Comparison of ENCODE assay signal across 26 cellular contexts in genomic region chr18:13439475-13439874, GRCh38.
DNase-seq lines count a peak whose midpoint lies in the region; ATAC-seq and TF ChIP-seq lines count a peak whose summit lies in the region.
"Had no signal": no experiment of that assay in that cellular context is flagged by ENCODE, and none has a peak within 500 bp of the region (broad histone marks: within the 10 kb centered on the region; RNA-seq: fewer than 3 reads in every experiment).

No MANE protein-coding gene starts in this region.

- H3K4me3 ChIP-seq in OCI-LY1 (ENCODE audit: low read depth, low read length, poor library complexity, severe bottlenecking) (no peak overlapping the region), thymus (ENCODE audit: low read length) (no peak overlapping the region)
- H3K4me3 ChIP-seq: heart right ventricle, SJCRH30, skin epidermis, tibial nerve had no signal

- TF ChIP-seq CTCF in OCI-LY1 (IDR thresholded peaks at IDR 0.05; ENCODE audit: low read length): no peak

- H3K27me3 ChIP-seq in OCI-LY1 (ENCODE audit: insufficient read depth, low read length): no peaks in the 10 kb centered on the region
- no peaks in the 10 kb centered on the region for H3K27me3 ChIP-seq in thymus (ENCODE audit: control insufficient read depth, insufficient read depth)
- H3K27me3 ChIP-seq: heart right ventricle, SJCRH30, tibial nerve had no signal

- no peaks in the 10 kb centered on the region for H4K20me1 ChIP-seq in OCI-LY1 (ENCODE audit: insufficient read depth, low read length)

- H3K9me2 ChIP-seq in OCI-LY1 (ENCODE audit: low read depth, low read length): no peaks in the 10 kb centered on the region

- H3K36me3 ChIP-seq in OCI-LY1 (ENCODE audit: insufficient read depth, low read length) (no peaks in the 10 kb centered on the region), thymus (ENCODE audit: control insufficient read depth, insufficient read depth) (peaks cover 16% of the 10 kb centered on the region)
- H3K36me3 ChIP-seq: heart right ventricle, SJCRH30, tibial nerve had no signal

- H2AFZ ChIP-seq in OCI-LY1 (ENCODE audit: low read length): no peak overlapping the region

- WGBS in thymus: 93% methylated on average over 7 of the region's 7 CpGs

- no peaks in the 10 kb centered on the region for H3K9me3 Mint-ChIP-seq in activated naive CD8-positive, alpha-beta T cell treated with anti-CD3 and anti-CD28 coated beads, Interleukin-2, amount 50 U/mL, for 24 hours
- H3K9me3 Mint-ChIP-seq: H9; natural killer cell treated with Interleukin-12 subunit alpha and Interleukin-12 subunit beta and Interleukin-15 and Interleukin-18, amount 100 ng/mL, for 72 hours had no signal

- H3K4me1 ChIP-seq in OCI-LY1 (ENCODE audit: insufficient read depth, low read length, severe bottlenecking) (peaks cover 64% of the 10 kb centered on the region), thymus (ENCODE audit: control insufficient read depth, insufficient read depth, low read length) (peaks cover 85% of the 10 kb centered on the region)
- H3K4me1 ChIP-seq: SJCRH30 had no signal

- ATAC-seq in activated naive CD8-positive, alpha-beta T cell treated with anti-CD3 and anti-CD28 coated beads, Interleukin-2, amount 50 U/mL, for 24 hours: no peak
- ATAC-seq: activated CD8-positive, alpha-beta memory T cell treated with anti-CD3 and anti-CD28 coated beads, Interleukin-2, amount 10 ng/mL, durations not matched to agents 7 days and 5 days; esophagus mucosa; heart right ventricle; natural killer cell treated with Interleukin-12 subunit alpha and Interleukin-12 subunit beta and Interleukin-15 and Interleukin-18, amount 100 ng/mL, for 72 hours had no signal

- H3K36me3 Mint-ChIP-seq in activated naive CD8-positive, alpha-beta T cell treated with anti-CD3 and anti-CD28 coated beads, Interleukin-2, amount 50 U/mL, for 24 hours (ENCODE audit: low read depth): peaks cover 1% of the 10 kb centered on the region
- H3K36me3 Mint-ChIP-seq: activated CD8-positive, alpha-beta memory T cell treated with anti-CD3 and anti-CD28 coated beads, Interleukin-2, amount 10 ng/mL, durations not matched to agents 7 days and 5 days; natural killer cell treated with Interleukin-12 subunit alpha and Interleukin-12 subunit beta and Interleukin-15 and Interleukin-18, amount 100 ng/mL, for 72 hours had no signal

- DNase-seq in activated T-cell treated with anti-CD3 and anti-CD28 coated beads, Interleukin-2, amount 50 U/mL, for 1 hour: peak; percentile 14
- DNase-seq in activated T-cell treated with anti-CD3 and anti-CD28 coated beads, Interleukin-2, amount 50 U/mL, for 48 hours: no peak
- DNase-seq in activated naive CD8-positive, alpha-beta T cell treated with anti-CD3 and anti-CD28 coated beads, Interleukin-2, amount 50 U/mL, for 24 hours: no peak
- no peak for DNase-seq in activated effector memory CD4-positive, alpha-beta T cell treated with anti-CD3 and anti-CD28 coated beads, Interleukin-2, amount 50 U/mL, for 16 hours
- DNase-seq in stimulated activated CD4-positive, alpha-beta T cell treated with anti-CD3 and anti-CD28 coated beads, Interleukin-4, amount 100 ng/mL, for 1 hour: no peak
- no peak for DNase-seq in effector CD8-positive, alpha-beta T cell (lab: John Stamatoyannopoulos, UW)
- DNase-seq: activated CD4-positive, alpha-beta T cell treated with anti-CD3 and anti-CD28 coated beads for 1 hour; activated CD8-positive, alpha-beta memory T cell treated with anti-CD3 and anti-CD28 coated beads, Interleukin-2, amount 10 ng/mL, durations not matched to agents 7 days and 5 days; activated effector memory CD4-positive, alpha-beta T cell treated with Interleukin-2 at 50 U/mL for 16 hours; amniotic stem cell; Calu3; DMS79 treated with DMSO at 0.1 percent for 48 hours; foreskin fibroblast; H9; heart right ventricle; NCI-H1092; NCI-H187 treated with DMSO at 0.1 percent for 48 hours; NCI-H2171 treated with DMSO at 0.1 percent for 48 hours; NCI-H524 treated with DMSO at 0.1 percent for 48 hours; SJCRH30 had no signal

- H3K4me3 Mint-ChIP-seq in activated naive CD8-positive, alpha-beta T cell treated with anti-CD3 and anti-CD28 coated beads, Interleukin-2, amount 50 U/mL, for 24 hours: no peak overlapping the region
- H3K4me3 Mint-ChIP-seq: activated CD8-positive, alpha-beta memory T cell treated with anti-CD3 and anti-CD28 coated beads, Interleukin-2, amount 10 ng/mL, durations not matched to agents 7 days and 5 days; H9; natural killer cell treated with Interleukin-12 subunit alpha and Interleukin-12 subunit beta and Interleukin-15 and Interleukin-18, amount 100 ng/mL, for 72 hours had no signal

- no peaks in the 10 kb centered on the region for H3K27me3 Mint-ChIP-seq in activated naive CD8-positive, alpha-beta T cell treated with anti-CD3 and anti-CD28 coated beads, Interleukin-2, amount 50 U/mL, for 24 hours
- H3K27me3 Mint-ChIP-seq: activated CD8-positive, alpha-beta memory T cell treated with anti-CD3 and anti-CD28 coated beads, Interleukin-2, amount 10 ng/mL, durations not matched to agents 7 days and 5 days had no signal

- H3K9me3 ChIP-seq in OCI-LY1 (ENCODE audit: low read length) (no peaks in the 10 kb centered on the region), thymus (ENCODE audit: control insufficient read depth) (no peaks in the 10 kb centered on the region)
- H3K9me3 ChIP-seq: heart right ventricle, SJCRH30, tibial nerve had no signal

- H3F3A ChIP-seq in OCI-LY1 (ENCODE audit: insufficient read depth, low read length): peaks cover 7% of the 10 kb centered on the region

- peaks cover 55% of the 10 kb centered on the region for H3K4me1 Mint-ChIP-seq in activated naive CD8-positive, alpha-beta T cell treated with anti-CD3 and anti-CD28 coated beads, Interleukin-2, amount 50 U/mL, for 24 hours

- H3K9ac ChIP-seq in OCI-LY1 (ENCODE audit: low read length): no peak overlapping the region; the same call in 1 of the 2 replicates

- H3K79me2 ChIP-seq in OCI-LY1 (ENCODE audit: insufficient read depth, low read length): no peaks in the 10 kb centered on the region

- peak overlapping the region; percentile 95 for H3K27ac ChIP-seq in OCI-LY1 (ENCODE audit: low read depth, low read length, poor library complexity, severe bottlenecking)
- H3K27ac ChIP-seq in thymus (ENCODE audit: low read depth): peak overlapping the region; percentile 90
- H3K27ac ChIP-seq: heart right ventricle, SJCRH30, skin epidermis, tibial nerve had no signal

- peak overlapping the region; percentile 9 for H3K27ac Mint-ChIP-seq in activated naive CD8-positive, alpha-beta T cell treated with anti-CD3 and anti-CD28 coated beads, Interleukin-2, amount 50 U/mL, for 24 hours
- H3K27ac Mint-ChIP-seq: H9; natural killer cell treated with Interleukin-12 subunit alpha and Interleukin-12 subunit beta and Interleukin-15 and Interleukin-18, amount 100 ng/mL, for 72 hours had no signal

- H3K4me2 ChIP-seq in OCI-LY1 (ENCODE audit: low read length): peak overlapping the region; percentile 61; the same call in 1 of the 2 replicates
